22 cellular contexts compared by ENCODE assay signal in the genomic region with DNA sequence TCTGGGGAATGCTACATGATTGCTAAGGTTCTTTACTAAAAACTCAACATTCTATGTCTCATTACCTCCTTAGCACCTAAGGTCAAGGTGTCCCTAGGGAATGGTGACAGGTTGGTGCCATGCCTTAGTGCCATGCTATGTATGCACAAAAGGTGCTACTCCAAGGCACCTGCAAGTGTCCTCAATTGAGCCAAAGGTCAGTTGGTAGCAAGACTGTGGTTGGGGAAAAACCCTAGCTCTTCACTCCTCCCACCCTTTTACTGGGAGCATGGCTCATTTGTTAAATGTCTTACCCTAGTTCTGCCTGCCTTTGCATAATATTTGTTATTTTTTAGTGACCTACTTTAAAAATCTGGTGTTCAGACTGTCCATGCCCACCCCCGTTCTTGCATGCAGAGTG. TPM values are rescaled to one million over a fixed set of nuclear protein-coding genes. Genes with fewer than 3 reads are reported as not detected.
DNase-seq lines count a peak whose midpoint lies in the region; ATAC-seq, FAIRE-seq and TF ChIP-seq lines count a peak whose summit lies in the region.
"Had no signal": no experiment of that assay in that cellular context is flagged by ENCODE, and none has a peak within 500 bp of the region (broad histone marks: within the 10 kb centered on the region; RNA-seq: fewer than 3 reads in every experiment).

No MANE protein-coding gene starts in this region.

- TF ChIP-seq POLR2A in HepG2 (IDR thresholded peaks at IDR 0.05; ENCODE audit: insufficient read depth in 1 of 2, low read depth in 2 of 2, low read length in 2 of 2) = no peak
- no peak for TF ChIP-seq POLR2A in ovary (IDR thresholded peaks at IDR 0.05)

- H3K9me3 ChIP-seq in HepG2 (ENCODE audit: low read length) = no peaks in the 10 kb centered on the region
- no peaks in the 10 kb centered on the region for H3K9me3 ChIP-seq in ovary
- H3K9me3 ChIP-seq: BE2C had no signal

- peak; percentile 16 for DNase-seq in stimulated activated naive B cell treated with anti-CD40 and anti-IgM and Interleukin-4, amounts not matched to agents 10 μg/mL and 1 μg/mL and 100 μg/mL, for 72 hours
- DNase-seq in HepG2 (ENCODE audit: low spot score) (no peak), SHP77 treated with DMSO at 0.1 percent for 48 hours (lab: John Stamatoyannopoulos, UW) (no peak), ovary (no peak), AML-193 (lab: John Stamatoyannopoulos, UW) (no peak)
- DNase-seq: BE2C, GOT3, HCEC 1CT, Karpas-422, MV-4-11, NCI-H1105 treated with DMSO at 0.1 percent for 48 hours, NCI-H2029 treated with DMSO at 0.1 percent for 48 hours, NCI-H2171, NCI-H345, NCI-H524, OCI-M1 had no signal

- no TSS peak for BruUV-seq in HepG2 (replicated peaks; lab: Mats Ljungman, UMichigan)

- H3K4me3 ChIP-seq in HepG2 (replicated peaks in 1 of 3; ENCODE audit: insufficient read depth in 1 of 3, low read depth in 2 of 3, low read length in 3 of 3) (no peak overlapping the region), ovary (no peak overlapping the region)

- ATAC-seq in GM18868 (IDR thresholded peaks at IDR 0.05; ENCODE audit: unreplicated experiment) (peak; percentile 36), HG02588 (IDR thresholded peaks at IDR 0.05; ENCODE audit: unreplicated experiment) (peak; percentile 77), HG03442 (IDR thresholded peaks at IDR 0.05; ENCODE audit: unreplicated experiment) (peak; percentile 56), HepG2 (no peak)
- ATAC-seq in stimulated activated naive B cell treated with anti-CD40 and anti-IgM and Interleukin-4, amounts not matched to agents 10 μg/mL and 1 μg/mL and 100 μg/mL, for 72 hours (replicated peaks) = peak; percentile 92 to 95
- ATAC-seq: Right ventricle myocardium inferior had no signal

- H3K4me1 ChIP-seq in HepG2 (ENCODE audit: insufficient read depth, low read length) (no peaks in the 10 kb centered on the region), ovary (ENCODE audit: insufficient read depth) (no peaks in the 10 kb centered on the region)
- H3K4me1 ChIP-seq: BE2C had no signal

- H3K27ac Mint-ChIP-seq in stimulated activated naive B cell treated with anti-CD40 and anti-IgM and Interleukin-4, amounts not matched to agents 10 μg/mL and 1 μg/mL and 100 μg/mL, for 72 hours = no peak overlapping the region

- FAIRE-seq in HepG2 (lab: Jason Lieb, UNC) = no peak
- FAIRE-seq: A204.1, RCC 7860 had no signal

- H3K9ac ChIP-seq in HepG2 (ENCODE audit: insufficient read depth, low read depth, low read length) = no peak overlapping the region

- peaks cover 2 to 17% of the 10 kb centered on the region in 2 donors for H3K36me3 Mint-ChIP-seq in stimulated activated naive B cell treated with anti-CD40 and anti-IgM and Interleukin-4, amounts not matched to agents 10 μg/mL and 1 μg/mL and 100 μg/mL, for 72 hours

- no peak overlapping the region for H3K4me3 Mint-ChIP-seq in stimulated activated naive B cell treated with anti-CD40 and anti-IgM and Interleukin-4, amounts not matched to agents 10 μg/mL and 1 μg/mL and 100 μg/mL, for 72 hours

- H3K27me3 Mint-ChIP-seq in stimulated activated naive B cell treated with anti-CD40 and anti-IgM and Interleukin-4, amounts not matched to agents 10 μg/mL and 1 μg/mL and 100 μg/mL, for 72 hours = no peaks in the 10 kb centered on the region

- in situ Hi-C loops in HepG2 (cut with HindIII; ENCODE audit: extremely low pct_ligation_motif_present, low pct_unique_long_range_greater_than_20kb) = no loop called here

- no peak overlapping the region for H3K27ac ChIP-seq in HepG2 (ENCODE audit: extremely low read length, insufficient read depth, low read length)
- H3K27ac ChIP-seq in ovary = no peak overlapping the region

- peaks cover 32% of the 10 kb centered on the region for H3K79me2 ChIP-seq in HepG2 (ENCODE audit: insufficient read depth, low read length)

- H3K4me1 Mint-ChIP-seq in stimulated activated naive B cell treated with anti-CD40 and anti-IgM and Interleukin-4, amounts not matched to agents 10 μg/mL and 1 μg/mL and 100 μg/mL, for 72 hours = peaks cover 11 to 24% of the 10 kb centered on the region in 2 donors

- H3K36me3 ChIP-seq in HepG2 (replicated peaks in 1 of 2; ENCODE audit: control insufficient read depth in 1 of 2, insufficient read depth in 2 of 2, low read length in 2 of 2) (peaks cover 1 to 16% of the 10 kb centered on the region in 2 experiments; a peak in 4 of 5 replicates), ovary (no peaks in the 10 kb centered on the region)
- H3K36me3 ChIP-seq: BE2C had no signal

- no peaks in the 10 kb centered on the region for H4K20me1 ChIP-seq in HepG2 (ENCODE audit: insufficient read depth, low read length)

- CTCF ChIA-PET in HepG2 (lab: Yijun Ruan, JAX; ENCODE audit: low intra/inter-chr PET ratio, low total read pairs) = no interaction called here

- no peak for TF ChIP-seq RAD21 in HepG2 (CRISPR knock-in tag; IDR thresholded peaks at IDR 0.05)

- H3K27me3 ChIP-seq in HepG2 (ENCODE audit: control insufficient read depth in 1 of 2, insufficient read depth in 2 of 2, low read length in 2 of 2) (no peaks in the 10 kb centered on the region), ovary (no peaks in the 10 kb centered on the region)
- H3K27me3 ChIP-seq: BE2C had no signal

- intact Hi-C loops in HepG2 (cut with micrococcal nuclease; ENCODE audit: unreplicated experiment) (no loop called here), ovary (cut with DNase I) (no loop called here)

- no peak for TF ChIP-seq EP300 in HepG2 (IDR thresholded peaks at IDR 0.05; ENCODE audit: low read depth in 2 of 2, low read length in 2 of 2)
- no peak for TF ChIP-seq EP300 in HepG2 (CRISPR knock-in tag; IDR thresholded peaks at IDR 0.05; ENCODE audit: borderline replicate concordance)
- TF ChIP-seq EP300 in ovary (IDR thresholded peaks at IDR 0.05) = no peak

- peaks cover 0 to 2% of the 10 kb centered on the region in 2 donors for H3K9me3 Mint-ChIP-seq in stimulated activated naive B cell treated with anti-CD40 and anti-IgM and Interleukin-4, amounts not matched to agents 10 μg/mL and 1 μg/mL and 100 μg/mL, for 72 hours

- WGBS in HepG2 (ENCODE audit: low lambda C conversion rate) = 89% methylated on average over 1 of the region's 1 CpG
- WGBS in ovary, 3 donors = 89 to 100% (median 92%) methylated on average over 1 of the region's 1 CpG

- no peak overlapping the region for H2AFZ ChIP-seq in HepG2 (ENCODE audit: low read length)

- TF ChIP-seq CTCF in HepG2 (CRISPR knock-in tag; IDR thresholded peaks at IDR 0.05) = no peak
- TF ChIP-seq CTCF in ovary (IDR thresholded peaks at IDR 0.05) = no peak

- no peak overlapping the region for H3K4me2 ChIP-seq in HepG2 (ENCODE audit: low read depth, low read length)

- POLR2A ChIA-PET in HepG2 (lab: Yijun Ruan, JAX) = no interaction called here

TF ChIP-seq in HepG2, 621 proteins besides CTCF, POLR2A, EP300 and RAD21 (continues in another document):
- TF ChIP-seq, protein P1, sequence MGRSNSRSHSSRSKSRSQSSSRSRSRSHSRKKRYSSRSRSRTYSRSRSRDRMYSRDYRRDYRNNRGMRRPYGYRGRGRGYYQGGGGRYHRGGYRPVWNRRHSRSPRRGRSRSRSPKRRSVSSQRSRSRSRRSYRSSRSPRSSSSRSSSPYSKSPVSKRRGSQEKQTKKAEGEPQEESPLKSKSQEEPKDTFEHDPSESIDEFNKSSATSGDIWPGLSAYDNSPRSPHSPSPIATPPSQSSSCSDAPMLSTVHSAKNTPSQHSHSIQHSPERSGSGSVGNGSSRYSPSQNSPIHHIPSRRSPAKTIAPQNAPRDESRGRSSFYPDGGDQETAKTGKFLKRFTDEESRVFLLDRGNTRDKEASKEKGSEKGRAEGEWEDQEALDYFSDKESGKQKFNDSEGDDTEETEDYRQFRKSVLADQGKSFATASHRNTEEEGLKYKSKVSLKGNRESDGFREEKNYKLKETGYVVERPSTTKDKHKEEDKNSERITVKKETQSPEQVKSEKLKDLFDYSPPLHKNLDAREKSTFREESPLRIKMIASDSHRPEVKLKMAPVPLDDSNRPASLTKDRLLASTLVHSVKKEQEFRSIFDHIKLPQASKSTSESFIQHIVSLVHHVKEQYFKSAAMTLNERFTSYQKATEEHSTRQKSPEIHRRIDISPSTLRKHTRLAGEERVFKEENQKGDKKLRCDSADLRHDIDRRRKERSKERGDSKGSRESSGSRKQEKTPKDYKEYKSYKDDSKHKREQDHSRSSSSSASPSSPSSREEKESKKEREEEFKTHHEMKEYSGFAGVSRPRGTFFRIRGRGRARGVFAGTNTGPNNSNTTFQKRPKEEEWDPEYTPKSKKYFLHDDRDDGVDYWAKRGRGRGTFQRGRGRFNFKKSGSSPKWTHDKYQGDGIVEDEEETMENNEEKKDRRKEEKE (IDR thresholded peaks at IDR 0.05) = no peak

RNA-seq across cellular contexts. Expression of a gene that starts 17.0 kb away (rescaled TPM):
- 48.2 and 68.9 TPM in 2 replicates for total RNA-seq in HepG2 (2016; rRNA removed; fragmentation: Illumina TruSeq; extraction: Trizol)
- total RNA-seq in HepG2 (2016; cell fraction: cytosol; rRNA removed; fragmentation: Illumina TruSeq; extraction: Trizol; ENCODE audit: low read depth) = 2.2 and 2.8 TPM in 2 replicates
- total RNA-seq in HepG2 (2016; cell fraction: insoluble cytoplasmic fraction; rRNA removed; fragmentation: Illumina TruSeq; extraction: Trizol) = 47.4 and 67.6 TPM in 2 replicates
- 12.2 and 12.8 TPM in 2 replicates for total RNA-seq in HepG2 (2016; cell fraction: membrane; rRNA removed; fragmentation: Illumina TruSeq; extraction: Trizol)
- total RNA-seq in HepG2 (2016; cell fraction: nucleus; rRNA removed; fragmentation: Illumina TruSeq; extraction: Trizol) = 29.5 and 29.9 TPM in 2 replicates
- polyA plus RNA-seq in HepG2 (2011; rRNA removed) = 18.2 and 20.1 TPM in 2 replicates
- 16.7 and 19.7 TPM in 2 replicates for polyA plus RNA-seq in HepG2 (2011; cell fraction: cytosol; rRNA removed)
- 9.5 and 11.8 TPM in 2 replicates for polyA plus RNA-seq in HepG2 (2011; cell fraction: nucleus; rRNA removed)
- 16.9 and 21.1 TPM in 2 replicates for polyA plus RNA-seq in HepG2 (2012)
- 1.9 and 2.4 TPM in 2 replicates for polyA plus RNA-seq in HepG2 (2016; cell fraction: cytosol; fragmentation: Illumina TruSeq; extraction: Trizol; ENCODE audit: low read depth)
- polyA plus RNA-seq in HepG2 (2016; cell fraction: insoluble cytoplasmic fraction; fragmentation: Illumina TruSeq; extraction: Trizol; ENCODE audit: low read depth) = 48.7 and 51.7 TPM in 2 replicates
- 5.4 and 5.5 TPM in 2 replicates for polyA plus RNA-seq in HepG2 (2016; cell fraction: membrane; fragmentation: Illumina TruSeq; extraction: Trizol; ENCODE audit: low read depth)
- polyA plus RNA-seq in HepG2 (2016; cell fraction: nucleus; fragmentation: Illumina TruSeq; extraction: Trizol; ENCODE audit: insufficient read depth, low read depth) = 19.4 and 21.0 TPM in 2 replicates
- polyA minus RNA-seq in HepG2 (2011; rRNA and poly(A)+ RNA removed; ENCODE audit: low replicate concordance) = 33.7 and 43.0 TPM in 2 replicates
- polyA minus RNA-seq in HepG2 (2011; cell fraction: cytosol; rRNA and poly(A)+ RNA removed) = 21.6 and 23.6 TPM in 2 replicates
- 26.0 and 30.2 TPM in 2 replicates for polyA minus RNA-seq in HepG2 (2011; cell fraction: nucleus; rRNA and poly(A)+ RNA removed)
- total RNA-seq in ovary = 10 to 100 TPM; 21.8 to 46.3 (median 30.5) TPM
- 100 to 1,000 TPM in 1 of 2 donors, 10 to 100 TPM in 1; 15.6 to 111 TPM for polyA plus RNA-seq in ovary
